In genomic region chr20:43409041-43409913, GRCh38 we compare ENCODE assay signal across 8 cellular contexts. TPM values are rescaled to one million over a fixed set of nuclear protein-coding genes. Genes with fewer than 3 reads are reported as not detected.
A peak's percentile ranks its signal among the peaks of the same experiment; 100 is the strongest.
DNase-seq lines count a peak whose midpoint lies in the region; FAIRE-seq and TF ChIP-seq lines count a peak whose summit lies in the region.

No MANE protein-coding gene starts in this region.

- no peak overlapping the region for H3K27ac Mint-ChIP-seq in endothelial cell (ENCODE audit: unreplicated experiment)
- H3K27ac Mint-ChIP-seq in CD4-positive, alpha-beta memory T cell: no peak overlapping the region

- H3K4me1 Mint-ChIP-seq in endothelial cell (ENCODE audit: unreplicated experiment): no peaks in the 10 kb centered on the region
- H3K4me1 Mint-ChIP-seq in CD4-positive, alpha-beta memory T cell: no peaks in the 10 kb centered on the region

- H3K27ac ChIP-seq in small intestine (ENCODE audit: low read depth in 1 of 2, low read length in 1 of 2): no peak overlapping the region
- H3K27ac ChIP-seq in CD4-positive, alpha-beta memory T cell (ENCODE audit: low read depth, low read length): no peak overlapping the region
- H3K27ac ChIP-seq in prostate gland: no peak overlapping the region

- POLR2A ChIA-PET in CD4-positive, alpha-beta memory T cell (lab: Charles Lee; ENCODE audit: partially characterized antibody): no interaction called here

- H3K4me3 ChIP-seq in GM12875 (ENCODE audit: low read depth, low read length): no peak overlapping the region
- no peak overlapping the region for H3K4me3 ChIP-seq in small intestine (ENCODE audit: low read depth in 1 of 2, low read length in 2 of 2)
- no peak overlapping the region for H3K4me3 ChIP-seq in CD4-positive, alpha-beta memory T cell (ENCODE audit: low read length in 2 of 2)
- no peak overlapping the region for H3K4me3 ChIP-seq in prostate gland

- H3K27me3 ChIP-seq in small intestine (ENCODE audit: control insufficient read depth in 2 of 2, insufficient read depth in 2 of 2, low read length in 2 of 2) (no peaks in the 10 kb centered on the region), prostate gland (replicated peaks; ENCODE audit: insufficient read depth) (peaks cover 1% of the 10 kb centered on the region)
- no peaks in the 10 kb centered on the region for H3K27me3 ChIP-seq in CD4-positive, alpha-beta memory T cell (ENCODE audit: insufficient read depth, low read length)

- TF ChIP-seq CTCF in GM12875 (IDR thresholded peaks at IDR 0.05; ENCODE audit: borderline replicate concordance, insufficient read depth, low read depth, low read length) (peak; percentile 61; the same call in 1 of the 2 replicates), endothelial cell (IDR thresholded peaks at IDR 0.05; ENCODE audit: unreplicated experiment) (peak; percentile 42), prostate gland (IDR thresholded peaks at IDR 0.05) (peak in 2 of 4 experiments; percentile 11 to 16)

- H3K9me3 Mint-ChIP-seq in endothelial cell (ENCODE audit: unreplicated experiment): peaks cover 16% of the 10 kb centered on the region
- H3K9me3 Mint-ChIP-seq in CD4-positive, alpha-beta memory T cell: peaks cover 0 to 30% (median 18%) of the 10 kb centered on the region in 8 donors

- H3K36me3 ChIP-seq in small intestine (ENCODE audit: control insufficient read depth in 2 of 2, insufficient read depth in 2 of 2, low read length in 2 of 2) (no peaks in the 10 kb centered on the region), prostate gland (no peaks in the 10 kb centered on the region)
- H3K36me3 ChIP-seq in CD4-positive, alpha-beta memory T cell (ENCODE audit: insufficient read depth, low read length): no peaks in the 10 kb centered on the region

- CTCF ChIA-PET in CD4-positive, alpha-beta memory T cell (lab: Charles Lee; ENCODE audit: partially characterized antibody): interaction anchor here (0.6 to 1.9 kb wide), 7 partner anchors 8 to 1675 kb away, joined by 3 to 7 read pairs (median 4); no protein-coding TSS in a partner anchor

- no peaks in the 10 kb centered on the region for H3K4me1 ChIP-seq in small intestine (ENCODE audit: control insufficient read depth in 2 of 2, insufficient read depth in 1 of 2, low read depth in 1 of 2, low read length in 1 of 2)
- H3K4me1 ChIP-seq in CD4-positive, alpha-beta memory T cell (ENCODE audit: insufficient read depth, low read length): no peaks in the 10 kb centered on the region
- H3K4me1 ChIP-seq in prostate gland (replicated peaks): no peaks in the 10 kb centered on the region

- intact Hi-C loops in CD4-positive, alpha-beta memory T cell (cut with micrococcal nuclease): loop anchor here (5.0 kb wide), 1 partner anchor 1672 kb away; no protein-coding TSS in a partner anchor
- intact Hi-C loops in prostate gland (cut with DNase I): no loop called here

- TF ChIP-seq POLR2A in prostate gland (IDR thresholded peaks at IDR 0.05): no peak

- DNase-seq in AG20443 (ENCODE audit: low spot score): peak; percentile 64
- DNase-seq in NCI-H526 treated with DMSO at 0.1 percent for 48 hours (lab: John Stamatoyannopoulos, UW): peak; percentile 29
- no peak for DNase-seq in endothelial cell (ENCODE audit: low spot score)
- DNase-seq in small intestine: peak; percentile 29
- DNase-seq in activated CD4-positive, CD25-positive, alpha-beta regulatory T cell (lab: John Stamatoyannopoulos, UW): no peak
- DNase-seq in CD4-positive, alpha-beta memory T cell: no peak
- DNase-seq in prostate gland (ENCODE audit: low spot score): no peak

- no peaks in the 10 kb centered on the region for H3K9me3 ChIP-seq in small intestine (ENCODE audit: control insufficient read depth, low read depth)
- no peaks in the 10 kb centered on the region for H3K9me3 ChIP-seq in CD4-positive, alpha-beta memory T cell (ENCODE audit: control insufficient read depth in 1 of 2, low read length in 2 of 2)
- no peaks in the 10 kb centered on the region for H3K9me3 ChIP-seq in prostate gland

- no peak overlapping the region for H3K4me3 Mint-ChIP-seq in endothelial cell (ENCODE audit: unreplicated experiment)
- H3K4me3 Mint-ChIP-seq in CD4-positive, alpha-beta memory T cell: no peak overlapping the region

- H3K36me3 Mint-ChIP-seq in endothelial cell (ENCODE audit: low read depth, unreplicated experiment): no peaks in the 10 kb centered on the region
- no peaks in the 10 kb centered on the region for H3K36me3 Mint-ChIP-seq in CD4-positive, alpha-beta memory T cell

- H3K27me3 Mint-ChIP-seq in endothelial cell (ENCODE audit: unreplicated experiment): peaks cover 3% of the 10 kb centered on the region
- peaks cover 36 to 38% of the 10 kb centered on the region in 2 donors for H3K27me3 Mint-ChIP-seq in CD4-positive, alpha-beta memory T cell

- no peak for FAIRE-seq in small intestine (lab: Jason Lieb, UNC)

- WGBS in small intestine, 3 donors: 28 to 31% (median 29%) methylated on average over 11 to 12 of the region's 12 CpGs
- WGBS in prostate gland: 25% methylated on average over 12 of the region's 12 CpGs

RNA-seq across cellular contexts. Expression of gene SRSF6, which starts 48.4 kb away (rescaled TPM):
- total RNA-seq in endothelial cell (ENCODE audit: unreplicated experiment) (157 TPM), prostate gland (100 to 1,000 TPM; 121 to 128 TPM)
- 10 to 100 TPM; 42.4 to 83.8 (median 63.7) TPM for polyA plus RNA-seq in small intestine
- total RNA-seq in CD4-positive, alpha-beta memory T cell: 100 to 1,000 TPM; 175 to 186 TPM
- 10 to 100 TPM; 30.6 to 47.1 TPM for polyA plus RNA-seq in CD4-positive, alpha-beta memory T cell

Comparison
In these comparisons a context has a peak if more than half of its experiments do, and no peak if none do; other contexts are left out.
1. DNase-seq: peak in AG20443 (single experiment), NCI-H526 treated with DMSO at 0.1 percent for 48 hours (single experiment) and small intestine (single experiment); none in endothelial cell (single experiment), activated CD4-positive, CD25-positive, alpha-beta regulatory T cell (0 of 4), CD4-positive, alpha-beta memory T cell (0 of 5) and prostate gland (single experiment).